ENCODE assay signal across 1 cellular context in the genomic region with DNA sequence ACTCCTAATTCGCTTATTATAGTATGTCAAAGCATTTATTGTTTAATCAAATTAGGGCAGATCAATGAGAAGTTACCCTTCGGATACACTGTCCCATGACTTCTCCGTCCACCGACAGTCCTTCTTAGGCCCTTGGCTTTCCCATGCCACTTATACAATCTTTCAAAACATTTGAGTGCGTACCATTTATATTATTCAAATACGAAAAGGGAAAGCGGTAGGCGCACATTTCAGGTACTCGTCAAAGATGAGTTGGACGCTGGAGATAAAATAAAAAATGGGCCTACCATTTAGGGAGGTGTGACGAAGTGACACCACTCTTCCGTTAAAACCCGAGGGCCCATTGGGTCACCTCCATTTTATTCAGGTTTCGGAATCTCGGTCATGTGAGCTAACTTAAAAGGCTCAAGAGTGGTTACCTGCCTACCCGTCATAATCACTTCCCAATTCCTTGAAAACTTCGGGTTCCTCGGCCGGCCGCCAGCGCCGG.
TF ChIP-seq lines count a peak whose summit lies in the region.

No MANE protein-coding gene starts in this region.

TF ChIP-seq in WTC11, 78 proteins besides CTCF, POLR2A, EP300 and RAD21 (continued from another document):
- TF ChIP-seq, protein P1, sequence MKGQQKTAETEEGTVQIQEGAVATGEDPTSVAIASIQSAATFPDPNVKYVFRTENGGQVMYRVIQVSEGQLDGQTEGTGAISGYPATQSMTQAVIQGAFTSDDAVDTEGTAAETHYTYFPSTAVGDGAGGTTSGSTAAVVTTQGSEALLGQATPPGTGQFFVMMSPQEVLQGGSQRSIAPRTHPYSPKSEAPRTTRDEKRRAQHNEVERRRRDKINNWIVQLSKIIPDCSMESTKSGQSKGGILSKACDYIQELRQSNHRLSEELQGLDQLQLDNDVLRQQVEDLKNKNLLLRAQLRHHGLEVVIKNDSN (CRISPR knock-in tag; IDR thresholded peaks at IDR 0.05): no peak
